Comparison of ENCODE assay signal across 8 cellular contexts in genomic region chr10:31760674-31761081, GRCh38.
A peak's percentile ranks its signal among the peaks of the same experiment; 100 is the strongest.
DNase-seq lines count a peak whose midpoint lies in the region; ATAC-seq, FAIRE-seq and TF ChIP-seq lines count a peak whose summit lies in the region.

No MANE protein-coding gene starts in this region.

- H3K27ac ChIP-seq in left ventricle myocardium inferior (replicated peaks) (peak overlapping the region; percentile 99), GM12878 (ENCODE audit: control insufficient read depth, insufficient read depth) (peak overlapping the region; percentile 68), uterus (peak overlapping the region; percentile 91 to 97)

- TSS peak; percentile 89 for BruUV-seq in GM12878 (replicated peaks; lab: Mats Ljungman, UMichigan)

- TF ChIP-seq RAD21 in GM12878 (IDR thresholded peaks at IDR 0.05; ENCODE audit: insufficient read depth, low read depth, low read length), result no peak

- peaks cover 4% of the 10 kb centered on the region for H3K9me3 Mint-ChIP-seq in mesothelial cell of epicardium

- H4K20me1 ChIP-seq in GM12878 (ENCODE audit: control insufficient read depth, insufficient read depth), result no peaks in the 10 kb centered on the region

- no peak for TF ChIP-seq CTCF in left ventricle myocardium inferior (IDR thresholded peaks at IDR 0.05; ENCODE audit: borderline replicate concordance)
- TF ChIP-seq CTCF in GM12878 (IDR thresholded peaks at IDR 0.05 in 2 of 3, conservative IDR thresholded peaks at IDR 0.05 in 1 of 3; ENCODE audit: control insufficient read depth in 2 of 3, extremely low read depth in 1 of 3, insufficient read depth in 1 of 3, low read depth in 3 of 3, low read length in 3 of 3), result no peak
- TF ChIP-seq CTCF in mesothelial cell of epicardium (IDR thresholded peaks at IDR 0.05; ENCODE audit: unreplicated experiment), result no peak
- no peak for TF ChIP-seq CTCF in uterus (IDR thresholded peaks at IDR 0.05)

- peak overlapping the region; percentile 26 for H3K4me2 ChIP-seq in GM12878 (ENCODE audit: control insufficient read depth, insufficient read depth)

- H2AFZ ChIP-seq in GM12878 (ENCODE audit: control insufficient read depth, low read depth, low read length), result peak overlapping the region; percentile 80

- RAD21 ChIA-PET in GM12878 (lab: Charles Lee; ENCODE audit: unreplicated experiment), result interaction anchor here (0.6 kb wide), 1 partner anchor 1009 kb away, joined by 3 read pairs; no protein-coding TSS in a partner anchor

- TF ChIP-seq POLR2A in GM12878 (IDR thresholded peaks at IDR 0.05; ENCODE audit: low read depth, low read length) (no peak), uterus (IDR thresholded peaks at IDR 0.05) (no peak)

- DNase-seq in left ventricle myocardium inferior (no peak), cardiac septum (ENCODE audit: low spot score) (no peak), GM12878 (ENCODE audit: low read depth, low spot score) (no peak), mesothelial cell of epicardium (ENCODE audit: low spot score in 2 of 2, unreplicated experiment in 2 of 2) (no peak), uterus (no peak), foreskin melanocyte (no peak), DMS79 (lab: John Stamatoyannopoulos, UW) (no peak)

- in situ Hi-C loops in GM12878 (cut with MboI), result no loop called here

- no peaks in the 10 kb centered on the region for H3K36me3 Mint-ChIP-seq in mesothelial cell of epicardium

- peak overlapping the region; percentile 68 for H3K9ac ChIP-seq in GM12878 (ENCODE audit: control insufficient read depth, insufficient read depth, low read length)

- H3K27me3 Mint-ChIP-seq in mesothelial cell of epicardium (ENCODE audit: low read depth), result no peaks in the 10 kb centered on the region

- H3K4me1 ChIP-seq in left ventricle myocardium inferior, result peaks cover 40% of the 10 kb centered on the region
- H3K4me1 ChIP-seq in GM12878 (ENCODE audit: control insufficient read depth, insufficient read depth, low read length), result peaks cover 3% of the 10 kb centered on the region; the same call in 1 of the 2 replicates
- H3K4me1 ChIP-seq in uterus, result peaks cover 3 to 22% of the 10 kb centered on the region in 2 donors

- H3K9me3 ChIP-seq in left ventricle myocardium inferior (replicated peaks), result no peaks in the 10 kb centered on the region
- no peaks in the 10 kb centered on the region; the same call in 2 of the 3 replicates for H3K9me3 ChIP-seq in GM12878 (replicated peaks; ENCODE audit: control insufficient read depth, insufficient read depth, low read length)
- H3K9me3 ChIP-seq in uterus, result no peaks in the 10 kb centered on the region

- intact Hi-C loops in left ventricle myocardium inferior (cut with micrococcal nuclease), result no loop called here
- intact Hi-C loops in cardiac septum (cut with DNase I), result loop anchor here (5.0 kb wide), 1 partner anchor 158 kb away; no protein-coding TSS in a partner anchor
- intact Hi-C loops in GM12878 (cut with micrococcal nuclease; ENCODE audit: unreplicated experiment), result loop anchor here (2.0 kb wide), 1 partner anchor 52 kb away; no protein-coding TSS in a partner anchor
- intact Hi-C loops in uterus (cut with DNase I; ENCODE audit: low total_unique reads), result no loop called here

- ATAC-seq in GM12878, result no peak
- no peak for ATAC-seq in GM21717 (IDR thresholded peaks at IDR 0.05; ENCODE audit: unreplicated experiment)

- CTCF ChIA-PET in GM12878 (lab: Yijun Ruan, JAX), result interaction anchor here (1.0 to 1.5 kb wide), 2 partner anchors 9 to 976 kb away, joined by 3 to 6 read pairs; no protein-coding TSS in a partner anchor

- SMC1A ChIA-PET in GM12878 (lab: Charles Lee; ENCODE audit: uncharacterized antibody, unreplicated experiment), result interaction anchor here (0.8 to 2.1 kb wide), 2 partner anchors 10 to 11 kb away, joined by 3 to 5 read pairs; no protein-coding TSS in a partner anchor

- H3K27me3 ChIP-seq in left ventricle myocardium inferior (ENCODE audit: low read depth) (no peaks in the 10 kb centered on the region), GM12878 (replicated peaks in 1 of 2; ENCODE audit: control insufficient read depth in 2 of 2, insufficient read depth in 2 of 2, low read length in 1 of 2) (no peaks in the 10 kb centered on the region), uterus (no peaks in the 10 kb centered on the region)

- peaks cover 35% of the 10 kb centered on the region for H3K4me1 Mint-ChIP-seq in mesothelial cell of epicardium

- peak overlapping the region; percentile 97 for H3K27ac Mint-ChIP-seq in mesothelial cell of epicardium

- TF ChIP-seq EP300 in GM12878 (IDR thresholded peaks at IDR 0.05; ENCODE audit: borderline replicate concordance in 1 of 2, control insufficient read depth in 1 of 2, low read depth in 2 of 2, low read length in 2 of 2), result no peak

- no peaks in the 10 kb centered on the region for H3K79me2 ChIP-seq in GM12878 (ENCODE audit: control insufficient read depth, insufficient read depth, low read length)

- H3K4me3 ChIP-seq in left ventricle myocardium inferior (peak overlapping the region; percentile 98), GM12878 (peak overlapping the region; percentile 80), uterus (peak overlapping the region; percentile 35 to 62)

- FAIRE-seq in GM12878 (lab: Jason Lieb, UNC), result peak; percentile 35

- peak overlapping the region; percentile 82 for H3K4me3 Mint-ChIP-seq in mesothelial cell of epicardium

- H3K36me3 ChIP-seq in left ventricle myocardium inferior (no peaks in the 10 kb centered on the region), GM12878 (ENCODE audit: control insufficient read depth in 2 of 2, insufficient read depth in 2 of 2, low read length in 1 of 2) (no peaks in the 10 kb centered on the region), uterus (no peaks in the 10 kb centered on the region)

- WGBS in GM12878 (ENCODE audit: insufficient coverage, insufficient replicate concordance, low lambda C conversion rate, missing lambda C conversion rate), result 17% methylated on average over 8 of the region's 8 CpGs

- POLR2A ChIA-PET in GM12878 (lab: Charles Lee), result no interaction called here

TF ChIP-seq in GM12878, 131 proteins besides CTCF, POLR2A, EP300 and RAD21:
- no peak for TF ChIP-seq NFXL1 (IDR thresholded peaks at IDR 0.05; ENCODE audit: borderline replicate concordance)
- TF ChIP-seq, protein P1, sequence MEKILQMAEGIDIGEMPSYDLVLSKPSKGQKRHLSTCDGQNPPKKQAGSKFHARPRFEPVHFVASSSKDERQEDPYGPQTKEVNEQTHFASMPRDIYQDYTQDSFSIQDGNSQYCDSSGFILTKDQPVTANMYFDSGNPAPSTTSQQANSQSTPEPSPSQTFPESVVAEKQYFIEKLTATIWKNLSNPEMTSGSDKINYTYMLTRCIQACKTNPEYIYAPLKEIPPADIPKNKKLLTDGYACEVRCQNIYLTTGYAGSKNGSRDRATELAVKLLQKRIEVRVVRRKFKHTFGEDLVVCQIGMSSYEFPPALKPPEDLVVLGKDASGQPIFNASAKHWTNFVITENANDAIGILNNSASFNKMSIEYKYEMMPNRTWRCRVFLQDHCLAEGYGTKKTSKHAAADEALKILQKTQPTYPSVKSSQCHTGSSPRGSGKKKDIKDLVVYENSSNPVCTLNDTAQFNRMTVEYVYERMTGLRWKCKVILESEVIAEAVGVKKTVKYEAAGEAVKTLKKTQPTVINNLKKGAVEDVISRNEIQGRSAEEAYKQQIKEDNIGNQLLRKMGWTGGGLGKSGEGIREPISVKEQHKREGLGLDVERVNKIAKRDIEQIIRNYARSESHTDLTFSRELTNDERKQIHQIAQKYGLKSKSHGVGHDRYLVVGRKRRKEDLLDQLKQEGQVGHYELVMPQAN (conservative IDR thresholded peaks at IDR 0.05), result 0 out of 2 replicates have a peak, but pooled peaks have one; percentile 0
TF ChIP-seq in GM12878: peak in this region for 1.

Comparison
In these comparisons a context has a peak if more than half of its experiments do, and no peak if none do; other contexts are left out.
1. intact Hi-C loops: an anchor here in cardiac septum (5.0 kb wide) and GM12878 (2.0 kb wide); none called in left ventricle myocardium inferior and uterus.